ENCODE assay signal across 1 cellular context in the genomic region with DNA sequence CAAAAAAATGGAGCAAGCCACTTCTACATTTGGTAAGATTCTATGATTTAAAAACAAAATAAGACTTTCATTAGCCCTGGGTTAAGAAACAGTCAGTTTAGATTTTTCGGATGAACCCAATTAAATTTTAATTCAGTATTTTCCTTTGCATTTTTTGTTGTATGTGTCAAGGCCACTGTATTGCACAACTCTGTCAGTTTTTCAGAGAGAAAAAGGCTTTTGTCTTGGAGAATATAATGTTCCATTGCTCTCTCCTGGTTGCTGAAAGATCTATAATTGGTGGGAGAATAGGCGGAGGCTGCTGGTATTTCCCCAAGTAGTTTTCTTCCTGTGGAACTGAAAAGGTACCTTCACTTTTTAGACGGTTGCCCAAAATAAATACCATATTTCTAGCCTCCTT.
TF ChIP-seq lines count a peak whose summit lies in the region.

No MANE protein-coding gene starts in this region.

TF ChIP-seq in H1, 55 proteins besides CTCF, POLR2A, EP300 and RAD21 (continued from another document):
- TF ChIP-seq TCF12 (IDR thresholded peaks at IDR 0.05; ENCODE audit: low read depth, low read length) (no peak), NRF1 (IDR thresholded peaks at IDR 0.05; ENCODE audit: low read depth, low read length) (no peak), TAF7 (optimal IDR thresholded peaks at IDR 0.05; ENCODE audit: borderline replicate concordance, low read depth, low read length) (no peak), KDM4A (IDR thresholded peaks at IDR 0.05; ENCODE audit: low read depth, low read length, severe bottlenecking) (no peak), CBX5 (IDR thresholded peaks at IDR 0.05; ENCODE audit: low read depth, low read length) (no peak)
